ENCODE assay signal across 1 cellular context in genomic region chr12:123242083-123242904, GRCh38.
TF ChIP-seq lines count a peak whose summit lies in the region.

No MANE protein-coding gene starts in this region.

TF ChIP-seq in HepG2, 621 proteins besides CTCF, POLR2A, EP300 and RAD21:
- TF ChIP-seq, protein P1, sequence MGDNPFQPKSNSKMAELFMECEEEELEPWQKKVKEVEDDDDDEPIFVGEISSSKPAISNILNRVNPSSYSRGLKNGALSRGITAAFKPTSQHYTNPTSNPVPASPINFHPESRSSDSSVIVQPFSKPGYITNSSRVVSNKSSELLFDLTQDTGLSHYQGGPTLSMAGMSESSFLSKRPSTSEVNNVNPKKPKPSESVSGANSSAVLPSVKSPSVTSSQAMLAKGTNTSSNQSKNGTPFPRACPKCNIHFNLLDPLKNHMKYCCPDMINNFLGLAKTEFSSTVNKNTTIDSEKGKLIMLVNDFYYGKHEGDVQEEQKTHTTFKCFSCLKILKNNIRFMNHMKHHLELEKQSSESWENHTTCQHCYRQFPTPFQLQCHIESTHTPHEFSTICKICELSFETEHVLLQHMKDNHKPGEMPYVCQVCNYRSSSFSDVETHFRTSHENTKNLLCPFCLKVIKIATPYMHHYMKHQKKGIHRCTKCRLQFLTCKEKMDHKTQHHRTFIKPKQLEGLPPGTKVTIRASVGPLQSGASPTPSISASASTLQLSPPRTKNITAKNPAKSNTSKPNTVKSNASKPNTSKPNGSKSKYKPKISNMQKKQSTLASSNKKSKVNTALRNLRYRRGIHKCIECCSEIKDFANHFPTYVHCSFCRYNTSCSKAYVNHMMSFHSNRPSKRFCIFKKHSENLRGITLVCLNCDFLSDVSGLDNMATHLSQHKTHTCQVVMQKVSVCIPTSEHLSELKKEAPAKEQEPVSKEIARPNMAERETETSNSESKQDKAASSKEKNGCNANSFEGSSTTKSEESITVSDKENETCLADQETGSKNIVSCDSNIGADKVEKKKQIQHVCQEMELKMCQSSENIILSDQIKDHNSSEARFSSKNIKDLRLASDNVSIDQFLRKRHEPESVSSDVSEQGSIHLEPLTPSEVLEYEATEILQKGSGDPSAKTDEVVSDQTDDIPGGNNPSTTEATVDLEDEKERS (CRISPR knock-in tag; IDR thresholded peaks at IDR 0.05), result no peak
- TF ChIP-seq PCBP1 (IDR thresholded peaks at IDR 0.05; ENCODE audit: borderline replicate concordance, low read depth, low read length) (no peak), FLYWCH1 (CRISPR knock-in tag; IDR thresholded peaks at IDR 0.05) (no peak), MXI1 (IDR thresholded peaks at IDR 0.05; ENCODE audit: borderline replicate concordance, low read depth, low read length) (no peak), ZNF557 (CRISPR knock-in tag; IDR thresholded peaks at IDR 0.05) (no peak), SNAI1 (CRISPR knock-in tag; IDR thresholded peaks at IDR 0.05; ENCODE audit: borderline replicate concordance) (no peak), ETS1 (CRISPR knock-in tag; IDR thresholded peaks at IDR 0.05) (no peak), ARNTL (CRISPR knock-in tag; IDR thresholded peaks at IDR 0.05) (no peak), ZNF549 (CRISPR knock-in tag; IDR thresholded peaks at IDR 0.05) (no peak), RFX3 (CRISPR knock-in tag; IDR thresholded peaks at IDR 0.05) (no peak), PRDM10 (CRISPR knock-in tag; IDR thresholded peaks at IDR 0.05; ENCODE audit: low read depth) (no peak)
- TF ChIP-seq, protein P2, sequence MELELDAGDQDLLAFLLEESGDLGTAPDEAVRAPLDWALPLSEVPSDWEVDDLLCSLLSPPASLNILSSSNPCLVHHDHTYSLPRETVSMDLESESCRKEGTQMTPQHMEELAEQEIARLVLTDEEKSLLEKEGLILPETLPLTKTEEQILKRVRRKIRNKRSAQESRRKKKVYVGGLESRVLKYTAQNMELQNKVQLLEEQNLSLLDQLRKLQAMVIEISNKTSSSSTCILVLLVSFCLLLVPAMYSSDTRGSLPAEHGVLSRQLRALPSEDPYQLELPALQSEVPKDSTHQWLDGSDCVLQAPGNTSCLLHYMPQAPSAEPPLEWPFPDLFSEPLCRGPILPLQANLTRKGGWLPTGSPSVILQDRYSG (CRISPR knock-in tag; IDR thresholded peaks at IDR 0.05), result no peak
- TF ChIP-seq, protein P3, sequence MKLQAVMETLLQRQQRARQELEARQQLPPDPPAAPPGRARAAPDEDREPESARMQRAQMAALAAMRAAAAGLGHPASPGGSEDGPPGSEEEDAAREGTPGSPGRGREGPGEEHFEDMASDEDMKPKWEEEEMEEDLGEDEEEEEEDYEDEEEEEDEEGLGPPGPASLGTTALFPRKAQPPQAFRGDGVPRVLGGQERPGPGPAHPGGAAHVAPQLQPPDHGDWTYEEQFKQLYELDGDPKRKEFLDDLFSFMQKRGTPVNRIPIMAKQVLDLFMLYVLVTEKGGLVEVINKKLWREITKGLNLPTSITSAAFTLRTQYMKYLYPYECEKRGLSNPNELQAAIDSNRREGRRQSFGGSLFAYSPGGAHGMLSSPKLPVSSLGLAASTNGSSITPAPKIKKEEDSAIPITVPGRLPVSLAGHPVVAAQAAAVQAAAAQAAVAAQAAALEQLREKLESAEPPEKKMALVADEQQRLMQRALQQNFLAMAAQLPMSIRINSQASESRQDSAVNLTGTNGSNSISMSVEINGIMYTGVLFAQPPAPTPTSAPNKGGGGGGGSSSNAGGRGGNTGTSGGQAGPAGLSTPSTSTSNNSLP (IDR thresholded peaks at IDR 0.05; ENCODE audit: low read depth, low read length), result no peak
